26 cellular contexts compared by ENCODE assay signal in the genomic region with DNA sequence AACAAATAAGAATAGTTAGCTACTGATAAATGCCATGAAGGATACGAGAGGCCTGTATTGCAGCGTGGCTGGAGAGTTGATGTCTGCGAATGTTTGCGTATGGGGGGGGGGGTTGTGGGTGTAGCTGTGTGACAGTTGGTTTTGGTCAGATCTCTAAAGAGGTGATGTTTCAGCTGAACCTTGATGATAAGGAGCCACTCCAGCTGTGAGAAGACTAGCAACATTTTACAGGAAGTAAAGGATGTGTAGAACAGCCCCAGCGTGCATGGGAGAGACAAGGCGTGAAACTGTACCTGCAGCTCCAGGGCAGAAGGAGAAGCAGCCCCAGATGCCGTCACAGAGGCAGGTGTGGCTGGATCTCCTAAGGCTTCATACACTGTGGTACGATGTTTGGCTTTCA.
"Had no signal": no experiment of that assay in that cellular context is flagged by ENCODE, and none has a peak within 500 bp of the region (broad histone marks: within the 10 kb centered on the region; RNA-seq: fewer than 3 reads in every experiment).

No MANE protein-coding gene starts in this region.

- ATAC-seq: activated CD4-positive, alpha-beta T cell treated with anti-CD3 and anti-CD28 coated beads for 36 hours; activated CD8-positive, alpha-beta T cell treated with anti-CD3 and anti-CD28 coated beads for 36 hours; Panc1; Right ventricle myocardium inferior had no signal

- H3K27me3 ChIP-seq: adrenal gland had no signal

- H3K4me3 ChIP-seq: adrenal gland, SK-N-MC had no signal

- H3K27ac ChIP-seq: adrenal gland, SK-N-MC, VCaP had no signal

- DNase-seq: activated CD4-positive, alpha-beta T cell treated with anti-CD3 and anti-CD28 coated beads for 36 hours; activated CD4-positive, alpha-beta T cell treated with anti-CD3 and anti-CD28 coated beads, Interleukin-2, amount 50 U/mL, for 1 hour; activated CD4-positive, CD25-positive, alpha-beta regulatory T cell; activated CD8-positive, alpha-beta memory T cell treated with anti-CD3 and anti-CD28 coated beads, Interleukin-2, amount 50 U/mL, for 48 hours; activated CD8-positive, alpha-beta T cell treated with anti-CD3 and anti-CD28 coated beads for 36 hours; activated naive CD4-positive, alpha-beta T cell treated with anti-CD3 and anti-CD28 coated beads, Interleukin-2, amount 50 U/mL, for 16 hours; activated naive CD8-positive, alpha-beta T cell treated with anti-CD3 and anti-CD28 coated beads, Interleukin-2, amount 10 ng/mL, durations not matched to agents 7 days and 5 days; activated T-cell treated with anti-CD3 and anti-CD28 coated beads, Interleukin-2, amount 50 U/mL, for 1 hour; adrenal gland; anterior cingulate cortex; cerebellar nuclear complex; KBM-7; NCI-H1092; NCI-H1694 treated with DMSO at 0.1 percent for 48 hours; NCI-H2081 treated with DMSO at 0.1 percent for 48 hours; NCI-H2171; NCI-H226; NCI-H524; NCI-H82; OCI-M1; RPMI8226; T-helper 1 cell had no signal

- H3K4me1 ChIP-seq: adrenal gland had no signal

- H3K36me3 ChIP-seq: adrenal gland had no signal

- H3K9me3 ChIP-seq: adrenal gland had no signal
